ENCODE assay signal across 33 cellular contexts in genomic region chr13:49210114-49210513, GRCh38. TPM values are rescaled to one million over a fixed set of nuclear protein-coding genes. Genes with fewer than 3 reads are reported as not detected.
"Had no signal": no experiment of that assay in that cellular context is flagged by ENCODE, and none has a peak within 500 bp of the region (broad histone marks: within the 10 kb centered on the region; RNA-seq: fewer than 3 reads in every experiment).

No MANE protein-coding gene starts in this region.

- H3K4me3 Mint-ChIP-seq: activated CD4-positive, alpha-beta memory T cell treated with anti-CD3 and anti-CD28 coated beads, Interleukin-2, amount 10 ng/mL, durations not matched to agents 7 days and 5 days; activated CD4-positive, alpha-beta T cell treated with anti-CD3 and anti-CD28 coated beads for 36 hours; activated CD4-positive, alpha-beta T cell treated with anti-CD3 and anti-CD28 coated beads, Interleukin-2, amount 10 ng/mL, durations not matched to agents 24 days and 14 days; activated naive CD4-positive, alpha-beta T cell treated with anti-CD3 and anti-CD28 coated beads, Interleukin-2, amount 10 ng/mL, durations not matched to agents 7 days and 5 days; activated naive CD8-positive, alpha-beta T cell treated with anti-CD3 and anti-CD28 coated beads, Interleukin-2, amount 10 ng/mL, durations not matched to agents 7 days and 5 days; activated T-cell treated with anti-CD3 and anti-CD28 coated beads, Interleukin-2, amount 50 U/mL, for 24 hours; activated T-cell treated with anti-CD3 and anti-CD28 coated beads, Interleukin-2, amount 50 U/mL, for 72 hours; brain; effector memory CD8-positive, alpha-beta T cell; T-helper 17 cell; T-helper 2 cell treated with Interferon-gamma antibody and Interleukin-4, amounts not matched to agents 5 μg/mL and 100 μg/mL, for 36 hours had no signal

- DNase-seq: activated CD4-positive, alpha-beta memory T cell treated with anti-CD3 and anti-CD28 coated beads, Interleukin-2, amount 10 ng/mL, durations not matched to agents 7 days and 5 days; activated CD4-positive, alpha-beta T cell treated with anti-CD3 and anti-CD28 coated beads for 36 hours; activated CD4-positive, alpha-beta T cell treated with anti-CD3 and anti-CD28 coated beads, Interleukin-2, amount 10 ng/mL, durations not matched to agents 24 days and 14 days; activated CD4-positive, CD25-positive, alpha-beta regulatory T cell; activated CD4-positive, CD25-positive, alpha-beta regulatory T cell treated with anti-CD3 and anti-CD28 coated beads, Interleukin-2, amount 50 U/mL, for 72 hours; activated CD8-positive, alpha-beta memory T cell treated with anti-CD3 and anti-CD28 coated beads, Interleukin-2, amount 50 U/mL, for 48 hours; activated gamma-delta T cell; activated naive CD4-positive, alpha-beta T cell; activated naive CD4-positive, alpha-beta T cell treated with anti-CD3 and anti-CD28 coated beads, Interleukin-2, amount 10 ng/mL, durations not matched to agents 7 days and 5 days; activated naive CD8-positive, alpha-beta T cell treated with anti-CD3 and anti-CD28 coated beads, Interleukin-2, amount 10 ng/mL, durations not matched to agents 7 days and 5 days; activated T-cell treated with anti-CD3 and anti-CD28 coated beads for 4 hours; activated T-cell treated with anti-CD3 and anti-CD28 coated beads, Interleukin-2, amount 50 U/mL, for 24 hours; activated T-cell treated with anti-CD3 and anti-CD28 coated beads, Interleukin-2, amount 50 U/mL, for 72 hours; cortex of kidney; dermis blood vessel endothelial cell; effector CD4-positive, alpha-beta T cell; effector memory CD8-positive, alpha-beta T cell; esophagus squamous epithelium; foreskin melanocyte; T-helper 1 cell; T-helper 17 cell; T1000 had no signal

- H3K27me3 Mint-ChIP-seq: activated CD4-positive, alpha-beta memory T cell treated with anti-CD3 and anti-CD28 coated beads, Interleukin-2, amount 10 ng/mL, durations not matched to agents 7 days and 5 days; activated CD4-positive, alpha-beta T cell treated with anti-CD3 and anti-CD28 coated beads for 36 hours; activated CD4-positive, alpha-beta T cell treated with anti-CD3 and anti-CD28 coated beads, Interleukin-2, amount 10 ng/mL, durations not matched to agents 24 days and 14 days; activated naive CD4-positive, alpha-beta T cell treated with anti-CD3 and anti-CD28 coated beads, Interleukin-2, amount 10 ng/mL, durations not matched to agents 7 days and 5 days; activated naive CD8-positive, alpha-beta T cell treated with anti-CD3 and anti-CD28 coated beads, Interleukin-2, amount 10 ng/mL, durations not matched to agents 7 days and 5 days; activated T-cell treated with anti-CD3 and anti-CD28 coated beads, Interleukin-2, amount 50 U/mL, for 24 hours; effector memory CD8-positive, alpha-beta T cell; T-helper 17 cell had no signal

- ATAC-seq: activated CD4-positive, alpha-beta T cell treated with anti-CD3 and anti-CD28 coated beads for 36 hours; activated naive CD4-positive, alpha-beta T cell treated with anti-CD3 and anti-CD28 coated beads, Interleukin-2, amount 50 U/mL, for 72 hours; activated T-cell treated with anti-CD3 and anti-CD28 coated beads, Interleukin-2, amount 50 U/mL, for 72 hours; effector memory CD8-positive, alpha-beta T cell; gastroesophageal sphincter; T-helper 17 cell had no signal

- H3K9me3 Mint-ChIP-seq: activated CD4-positive, alpha-beta memory T cell treated with anti-CD3 and anti-CD28 coated beads, Interleukin-2, amount 10 ng/mL, durations not matched to agents 7 days and 5 days; activated CD4-positive, alpha-beta T cell treated with anti-CD3 and anti-CD28 coated beads, Interleukin-2, amount 10 ng/mL, durations not matched to agents 24 days and 14 days; activated naive CD4-positive, alpha-beta T cell treated with anti-CD3 and anti-CD28 coated beads, Interleukin-2, amount 50 U/mL, for 72 hours; activated naive CD8-positive, alpha-beta T cell treated with anti-CD3 and anti-CD28 coated beads, Interleukin-2, amount 10 ng/mL, durations not matched to agents 7 days and 5 days; activated T-cell treated with anti-CD3 and anti-CD28 coated beads, Interleukin-2, amount 50 U/mL, for 24 hours; activated T-cell treated with anti-CD3 and anti-CD28 coated beads, Interleukin-2, amount 50 U/mL, for 72 hours; brain; effector memory CD8-positive, alpha-beta T cell; T-helper 2 cell treated with Interferon-gamma antibody and Interleukin-4, amounts not matched to agents 5 μg/mL and 100 μg/mL, for 36 hours had no signal

- H3K27ac Mint-ChIP-seq: activated CD4-positive, alpha-beta memory T cell treated with anti-CD3 and anti-CD28 coated beads, Interleukin-2, amount 10 ng/mL, durations not matched to agents 7 days and 5 days; activated CD4-positive, alpha-beta T cell treated with anti-CD3 and anti-CD28 coated beads, Interleukin-2, amount 10 ng/mL, durations not matched to agents 24 days and 14 days; activated naive CD4-positive, alpha-beta T cell treated with anti-CD3 and anti-CD28 coated beads, Interleukin-2, amount 10 ng/mL, durations not matched to agents 7 days and 5 days; activated naive CD8-positive, alpha-beta T cell treated with anti-CD3 and anti-CD28 coated beads, Interleukin-2, amount 10 ng/mL, durations not matched to agents 7 days and 5 days; T-helper 17 cell; T-helper 2 cell treated with Interferon-gamma antibody and Interleukin-4, amounts not matched to agents 5 μg/mL and 100 μg/mL, for 36 hours had no signal

RNA-seq across cellular contexts. Expression of gene MLNR, which starts 10.0 kb away (rescaled TPM):
- total RNA-seq: activated CD4-positive, alpha-beta memory T cell treated with anti-CD3 and anti-CD28 coated beads, Interleukin-2, amount 10 ng/mL, durations not matched to agents 7 days and 5 days; activated CD4-positive, alpha-beta T cell treated with anti-CD3 and anti-CD28 coated beads for 36 hours; activated CD4-positive, alpha-beta T cell treated with anti-CD3 and anti-CD28 coated beads, Interleukin-2, amount 10 ng/mL, durations not matched to agents 24 days and 14 days; activated naive CD4-positive, alpha-beta T cell treated with anti-CD3 and anti-CD28 coated beads, Interleukin-2, amount 50 U/mL, for 72 hours; activated naive CD8-positive, alpha-beta T cell treated with anti-CD3 and anti-CD28 coated beads, Interleukin-2, amount 10 ng/mL, durations not matched to agents 7 days and 5 days; ascending aorta; breast epithelium; cardiac muscle cell; chondrocyte; dermis blood vessel endothelial cell; fibroblast of lung; fibroblast of villous mesenchyme; glomerular endothelial cell; T-helper 17 cell had no signal
